In genomic region chr4:49120037-49120779, GRCh38 we compare ENCODE assay signal across 7 cellular contexts.
DNase-seq lines count a peak whose midpoint lies in the region; ATAC-seq and TF ChIP-seq lines count a peak whose summit lies in the region.
"Not testable (repeated sequence)": the region's sequence is repeated elsewhere in the genome, so short reads cannot be mapped to it uniquely, and the experiment has no call there.

No MANE protein-coding gene starts in this region.

- H3K4me1 ChIP-seq in left lung: not testable (repeated sequence)

- H3K36me3 ChIP-seq in left lung: not testable (repeated sequence)

- DNase-seq in SK-MEL-5 (ENCODE audit: low read depth, low spot score) (peak; percentile 47), dedifferentiated amniotic fluid mesenchymal stem cell (ENCODE audit: extremely low spot score) (peak; percentile 74), pons (ENCODE audit: low spot score) (peak; percentile 69)
- DNase-seq in Right ventricle myocardium superior, left lung: not testable (repeated sequence)

- not testable (repeated sequence) for H3K27ac ChIP-seq in left lung

- in situ Hi-C loops in SK-MEL-5 (cut with HindIII; ENCODE audit: low pct_unique_long_range_greater_than_20kb, low sequenced_read_pairs): not testable (repeated sequence)

- not testable (repeated sequence) for H3K27me3 ChIP-seq in left lung

- peak; percentile 16 for ATAC-seq in GM18867 (IDR thresholded peaks at IDR 0.05; ENCODE audit: unreplicated experiment)
- peak; percentile 12 for ATAC-seq in HG03108 (IDR thresholded peaks at IDR 0.05; ENCODE audit: unreplicated experiment)
- ATAC-seq in Right ventricle myocardium superior (ENCODE audit: poor library complexity): peak; percentile 16
- peak; percentile 7 for ATAC-seq in left lung

- peaks cover 3 to 55% of the 10 kb centered on the region in 2 donors for H3K9me3 ChIP-seq in left lung

- H3K4me3 ChIP-seq in left lung: not testable (repeated sequence)

- intact Hi-C loops in Right ventricle myocardium superior (cut with DNase I); left lung (cut with DNase I): not testable (repeated sequence)

- TF ChIP-seq CTCF in left lung (IDR thresholded peaks at IDR 0.05): not testable (repeated sequence)
